ENCODE assay signal across 8 cellular contexts in genomic region chr19:15331419-15332310, GRCh38. TPM values are rescaled to one million over a fixed set of nuclear protein-coding genes. Genes with fewer than 3 reads are reported as not detected.
DNase-seq lines count a peak whose midpoint lies in the region; ATAC-seq and TF ChIP-seq lines count a peak whose summit lies in the region.

No MANE protein-coding gene starts in this region.

- H3K4me1 ChIP-seq in SK-N-SH (ENCODE audit: control insufficient read depth in 1 of 2, insufficient read depth in 2 of 2, low read depth in 1 of 2, low read length in 1 of 2): peaks cover 13 to 19% of the 10 kb centered on the region in 2 experiments
- peaks cover 10 to 76% (median 63%) of the 10 kb centered on the region in 9 donors for H3K4me1 ChIP-seq in heart right ventricle
- no peaks in the 10 kb centered on the region for H3K4me1 ChIP-seq in urinary bladder (ENCODE audit: insufficient read depth)

- WGBS in SK-N-SH (ENCODE audit: low lambda C conversion rate): 0% methylated on average over 8 of the region's 122 CpGs
- WGBS in heart right ventricle, 2 donors: 1% methylated on average over 68 to 121 of the region's 122 CpGs
- WGBS in urinary bladder: under 1% methylated on average over 122 of the region's 122 CpGs

- CTCF ChIA-PET in SK-N-SH (lab: Yijun Ruan, JAX): interaction anchor here (0.8 kb wide), 1 partner anchor 154 kb away, joined by 3 read pairs; no protein-coding TSS in a partner anchor

- no peak for TF ChIP-seq RAD21 in SK-N-SH (IDR thresholded peaks at IDR 0.05; ENCODE audit: low read length)

- no peak overlapping the region for H2AFZ ChIP-seq in SK-N-SH (ENCODE audit: low read depth)

- peak overlapping the region; percentile 96 to 99 for H3K27ac Mint-ChIP-seq in activated naive CD4-positive, alpha-beta T cell treated with anti-CD3 and anti-CD28 coated beads, Interleukin-2, amount 50 U/mL, for 72 hours
- H3K27ac Mint-ChIP-seq in progenitor cell of endocrine pancreas: peak overlapping the region; percentile 98

- ATAC-seq in HG03342 (IDR thresholded peaks at IDR 0.05; ENCODE audit: unreplicated experiment) (peak; percentile 33), heart right ventricle (peak; percentile 22 to 59 (median 46))
- ATAC-seq in activated naive CD4-positive, alpha-beta T cell treated with anti-CD3 and anti-CD28 coated beads, Interleukin-2, amount 50 U/mL, for 72 hours: peak; percentile 65

- peak overlapping the region; percentile 98 for H3K4me2 ChIP-seq in SK-N-SH

- no peaks in the 10 kb centered on the region for H3K27me3 Mint-ChIP-seq in progenitor cell of endocrine pancreas

- H3K4me3 ChIP-seq in SK-N-SH (ENCODE audit: low read depth in 2 of 2, low read length in 1 of 2) (peak overlapping the region; percentile 78 to 98), heart right ventricle (peak overlapping the region; percentile 90 to 99 (median 96)), urinary bladder (ENCODE audit: low read depth, low read length) (peak overlapping the region; percentile 82)

- peaks cover 24% of the 10 kb centered on the region for H3F3A ChIP-seq in SK-N-SH (replicated peaks; ENCODE audit: insufficient read depth)

- H3K9me3 Mint-ChIP-seq in activated naive CD4-positive, alpha-beta T cell treated with anti-CD3 and anti-CD28 coated beads, Interleukin-2, amount 50 U/mL, for 72 hours: no peaks in the 10 kb centered on the region
- H3K9me3 Mint-ChIP-seq in progenitor cell of endocrine pancreas (ENCODE audit: low read depth): no peaks in the 10 kb centered on the region

- intact Hi-C loops in heart right ventricle (cut with DNase I): loop anchor here in 6 of 10 donors (5.0 to 10.0 kb wide), 7 partner anchors 36 to 223 kb away; partner anchors contain the start of gene AKAP8 (in 2 of the 6)

- TF ChIP-seq EP300 in SK-N-SH (IDR thresholded peaks at IDR 0.05; ENCODE audit: borderline replicate concordance in 1 of 2, low read depth in 1 of 2, low read length in 1 of 2): no peak

- H3K27me3 ChIP-seq in SK-N-SH (ENCODE audit: insufficient read depth) (no peaks in the 10 kb centered on the region), heart right ventricle (no peaks in the 10 kb centered on the region)

- H4K20me1 ChIP-seq in SK-N-SH (ENCODE audit: insufficient read depth): peaks cover 49% of the 10 kb centered on the region

- H3K27ac ChIP-seq in SK-N-SH (ENCODE audit: low read depth in 2 of 2, low read length in 1 of 2) (peak overlapping the region; percentile 82 to 92), heart right ventricle (peak overlapping the region; percentile 84 to 96 (median 93)), urinary bladder (ENCODE audit: low read depth) (peak overlapping the region; percentile 99)

- POLR2A ChIA-PET in SK-N-SH (lab: Yijun Ruan, JAX): interaction anchor here (0.6 to 0.8 kb wide), 2 partner anchors 31 to 34 kb away, joined by 3 to 4 read pairs; no protein-coding TSS in a partner anchor

- H3K36me3 ChIP-seq in SK-N-SH (replicated peaks in 1 of 2; ENCODE audit: control insufficient read depth in 1 of 2, insufficient read depth in 2 of 2, low read length in 1 of 2) (no peaks in the 10 kb centered on the region), heart right ventricle (no peaks in the 10 kb centered on the region), urinary bladder (ENCODE audit: insufficient read depth) (no peaks in the 10 kb centered on the region)

- TF ChIP-seq CTCF in SK-N-SH (IDR thresholded peaks at IDR 0.05): no peak
- TF ChIP-seq CTCF in heart right ventricle (IDR thresholded peaks at IDR 0.05): no peak
- no peak for TF ChIP-seq CTCF in progenitor cell of endocrine pancreas (IDR thresholded peaks at IDR 0.05; ENCODE audit: unreplicated experiment)

- peaks cover 32% of the 10 kb centered on the region for H3K4me1 Mint-ChIP-seq in progenitor cell of endocrine pancreas (ENCODE audit: low read depth)

- peak overlapping the region; percentile 98 for H3K4me3 Mint-ChIP-seq in progenitor cell of endocrine pancreas (ENCODE audit: low read depth)

- H3K9me2 ChIP-seq in SK-N-SH: no peaks in the 10 kb centered on the region

- peak overlapping the region; percentile 96 for H3K9ac ChIP-seq in SK-N-SH

- H3K79me2 ChIP-seq in SK-N-SH (ENCODE audit: insufficient read depth): peaks cover 92% of the 10 kb centered on the region

- no peaks in the 10 kb centered on the region for H3K9me3 ChIP-seq in SK-N-SH
- no peaks in the 10 kb centered on the region for H3K9me3 ChIP-seq in heart right ventricle

- H3K36me3 Mint-ChIP-seq in activated naive CD4-positive, alpha-beta T cell treated with anti-CD3 and anti-CD28 coated beads, Interleukin-2, amount 50 U/mL, for 72 hours: peaks cover 13 to 29% of the 10 kb centered on the region in 2 donors
- H3K36me3 Mint-ChIP-seq in progenitor cell of endocrine pancreas (ENCODE audit: insufficient read depth): peaks cover 1% of the 10 kb centered on the region

- DNase-seq in SIG-M5 treated with dmso at 0.1 percent for 504 hours (lab: John Stamatoyannopoulos, UW; ENCODE audit: unreplicated experiment): peak; percentile 28
- no peak for DNase-seq in SIG-M5 (lab: John Stamatoyannopoulos, UW)
- DNase-seq in SK-N-SH: peak; percentile 88
- DNase-seq in activated naive CD4-positive, alpha-beta T cell treated with anti-CD3 and anti-CD28 coated beads, Interleukin-2, amount 50 U/mL, for 72 hours (ENCODE audit: low spot score in 2 of 2): peak; percentile 69 to 76
- DNase-seq in heart right ventricle: peak; percentile 42 to 58
- peak; percentile 20 for DNase-seq in progenitor cell of endocrine pancreas (ENCODE audit: low spot score, unreplicated experiment)

TF ChIP-seq in SK-N-SH, 30 proteins besides CTCF, POLR2A, EP300 and RAD21:
- TF ChIP-seq YY1 (IDR thresholded peaks at IDR 0.05; ENCODE audit: low read depth): peak; percentile 44; the same call in 1 of the 2 replicates
- 0 out of 2 replicates have a peak, but pooled peaks have one; percentile 10 for TF ChIP-seq MAX (IDR thresholded peaks at IDR 0.05; ENCODE audit: low read depth)
- TF ChIP-seq GABPA (IDR thresholded peaks at IDR 0.05; ENCODE audit: low read depth): 0 out of 2 replicates have a peak, but pooled peaks have one; percentile 15
- no peak for TF ChIP-seq FOXJ3 (CRISPR knock-in tag; IDR thresholded peaks at IDR 0.05)
- peak; percentile 43 for TF ChIP-seq MXI1 (IDR thresholded peaks at IDR 0.05; ENCODE audit: low read depth, low read length)
- no peak for TF ChIP-seq TEAD4 (IDR thresholded peaks at IDR 0.05; ENCODE audit: borderline replicate concordance, insufficient read depth)

RNA-seq across cellular contexts. Expression of gene BRD4, which starts 0.7 kb away (rescaled TPM):
- polyA plus RNA-seq in SK-N-SH (2012; rRNA removed) (5.6 and 10.0 TPM in 2 replicates), heart right ventricle (10 to 100 TPM; 31.2 to 34.8 TPM), urinary bladder (28.0 TPM)
- polyA plus RNA-seq in SK-N-SH (2012; cell fraction: cytosol; rRNA removed): 7.0 and 8.3 TPM in 2 replicates
- 19.9 and 22.9 TPM in 2 replicates for polyA plus RNA-seq in SK-N-SH (2012; cell fraction: nucleus; rRNA removed)
- total RNA-seq in activated naive CD4-positive, alpha-beta T cell treated with anti-CD3 and anti-CD28 coated beads, Interleukin-2, amount 50 U/mL, for 72 hours: 100 to 1,000 TPM; 108 to 114 TPM
- total RNA-seq in heart right ventricle (10 to 100 TPM; 51.6 to 85.1 (median 54.7) TPM), progenitor cell of endocrine pancreas (144 and 148 TPM in 2 replicates), urinary bladder (16.4 TPM)

RNA-seq across cellular contexts. Expression of gene AKAP8, which starts 47.9 kb away (rescaled TPM):
- 17.2 and 21.0 TPM in 2 replicates for polyA plus RNA-seq in SK-N-SH (2012; rRNA removed)
- polyA plus RNA-seq in SK-N-SH (2012; cell fraction: cytosol; rRNA removed): 12.2 and 13.6 TPM in 2 replicates
- polyA plus RNA-seq in SK-N-SH (2012; cell fraction: nucleus; rRNA removed): 56.1 and 57.2 TPM in 2 replicates
- 10 to 100 TPM; 41.1 to 51.4 TPM for total RNA-seq in activated naive CD4-positive, alpha-beta T cell treated with anti-CD3 and anti-CD28 coated beads, Interleukin-2, amount 50 U/mL, for 72 hours
- 10 to 100 TPM; 15.7 to 32.2 (median 18.6) TPM for total RNA-seq in heart right ventricle
- 10 to 100 TPM; 12.8 to 21.8 TPM for polyA plus RNA-seq in heart right ventricle
- 44.0 and 51.9 TPM in 2 replicates for total RNA-seq in progenitor cell of endocrine pancreas
- 13.4 TPM for total RNA-seq in urinary bladder
- 24.2 TPM for polyA plus RNA-seq in urinary bladder
